Comparison of ENCODE assay signal across 10 cellular contexts in genomic region chr6:52993461-52993860, GRCh38. TPM values are rescaled to one million over a fixed set of nuclear protein-coding genes. Genes with fewer than 3 reads are reported as not detected.
DNase-seq lines count a peak whose midpoint lies in the region; ATAC-seq, FAIRE-seq and TF ChIP-seq lines count a peak whose summit lies in the region.
"Had no signal": no experiment of that assay in that cellular context is flagged by ENCODE, and none has a peak within 500 bp of the region (broad histone marks: within the 10 kb centered on the region; RNA-seq: fewer than 3 reads in every experiment).

No MANE protein-coding gene starts in this region.

- no peaks in the 10 kb centered on the region for H3K9me3 Mint-ChIP-seq in T-helper 1 cell treated with Interleukin-12 subunit alpha and Interleukin-12 subunit beta and Interleukin-4 antibody, amounts not matched to agents 30 μg/mL and 1 μg/mL, for 36 hours
- H3K9me3 Mint-ChIP-seq: activated naive CD8-positive, alpha-beta T cell treated with anti-CD3 and anti-CD28 coated beads, Interleukin-2, amount 10 ng/mL, durations not matched to agents 7 days and 5 days had no signal

- H3K4me1 Mint-ChIP-seq in T-helper 1 cell treated with Interleukin-12 subunit alpha and Interleukin-12 subunit beta and Interleukin-4 antibody, amounts not matched to agents 30 μg/mL and 1 μg/mL, for 36 hours (ENCODE audit: low read depth): peaks cover 34% of the 10 kb centered on the region

- peak overlapping the region; percentile 60 for H3K4me3 Mint-ChIP-seq in T-helper 1 cell treated with Interleukin-12 subunit alpha and Interleukin-12 subunit beta and Interleukin-4 antibody, amounts not matched to agents 30 μg/mL and 1 μg/mL, for 36 hours
- H3K4me3 Mint-ChIP-seq: activated naive CD8-positive, alpha-beta T cell treated with anti-CD3 and anti-CD28 coated beads, Interleukin-2, amount 10 ng/mL, durations not matched to agents 7 days and 5 days had no signal

- peak overlapping the region in 1 of 2 donors; percentile 98 for H3K27ac ChIP-seq in kidney (ENCODE audit: low read depth in 2 of 2, low read length in 2 of 2)
- peak overlapping the region; percentile 94 for H3K27ac ChIP-seq in stomach smooth muscle (ENCODE audit: low read length)
- H3K27ac ChIP-seq: C4-2B had no signal

- H3K27me3 ChIP-seq in stomach smooth muscle (ENCODE audit: control insufficient read depth in 1 of 2, insufficient read depth in 2 of 2, low read length in 2 of 2) (no peaks in the 10 kb centered on the region), H7 (ENCODE audit: control insufficient read depth, insufficient read depth, low read length) (no peaks in the 10 kb centered on the region)

- ATAC-seq in HG03439 (IDR thresholded peaks at IDR 0.05; ENCODE audit: unreplicated experiment) (no peak), HG02870 (IDR thresholded peaks at IDR 0.05; ENCODE audit: unreplicated experiment) (no peak)

- H3K9ac ChIP-seq in kidney (ENCODE audit: low read length in 2 of 2): peak overlapping the region; percentile 32 to 97
- H3K9ac ChIP-seq in stomach smooth muscle (ENCODE audit: low read length in 2 of 2): peak overlapping the region; percentile 86 to 94

- DNase-seq in T-helper 1 cell: no peak
- DNase-seq in astrocyte of the cerebellum (ENCODE audit: low read depth): no peak
- DNase-seq in kidney: no peak
- no peak for DNase-seq in H7
- DNase-seq: activated naive CD8-positive, alpha-beta T cell treated with anti-CD3 and anti-CD28 coated beads, Interleukin-2, amount 10 ng/mL, durations not matched to agents 7 days and 5 days had no signal

- intact Hi-C loops in kidney (cut with DNase I): no loop called here

- H3K9me3 ChIP-seq in kidney (ENCODE audit: control insufficient read depth in 1 of 2, low read length in 2 of 2): no peaks in the 10 kb centered on the region
- no peaks in the 10 kb centered on the region for H3K9me3 ChIP-seq in stomach smooth muscle (ENCODE audit: control insufficient read depth in 2 of 2, low read length in 2 of 2)

- H3K27me3 Mint-ChIP-seq in T-helper 1 cell treated with Interleukin-12 subunit alpha and Interleukin-12 subunit beta and Interleukin-4 antibody, amounts not matched to agents 30 μg/mL and 1 μg/mL, for 36 hours (ENCODE audit: low read depth): peaks cover 8% of the 10 kb centered on the region

- peaks cover 15% of the 10 kb centered on the region for H3K36me3 Mint-ChIP-seq in T-helper 1 cell treated with Interleukin-12 subunit alpha and Interleukin-12 subunit beta and Interleukin-4 antibody, amounts not matched to agents 30 μg/mL and 1 μg/mL, for 36 hours (ENCODE audit: low read depth)

- peaks cover 0 to 3% of the 10 kb centered on the region in 2 donors for H3K4me1 ChIP-seq in kidney (ENCODE audit: control insufficient read depth in 1 of 2, insufficient read depth in 1 of 2, low read depth in 1 of 2, low read length in 2 of 2)
- peaks cover 5% of the 10 kb centered on the region for H3K4me1 ChIP-seq in stomach smooth muscle (ENCODE audit: control insufficient read depth, insufficient read depth, low read length)

- peaks cover 0 to 2% of the 10 kb centered on the region in 2 donors for H3K36me3 ChIP-seq in kidney (ENCODE audit: control insufficient read depth in 1 of 2, insufficient read depth in 2 of 2, low read length in 2 of 2)
- peaks cover 6 to 10% of the 10 kb centered on the region in 2 donors for H3K36me3 ChIP-seq in stomach smooth muscle (ENCODE audit: control insufficient read depth in 2 of 2, insufficient read depth in 2 of 2, low read length in 2 of 2)
- H3K36me3 ChIP-seq in H7 (replicated peaks; ENCODE audit: control insufficient read depth, insufficient read depth, low read length): no peaks in the 10 kb centered on the region

- FAIRE-seq in kidney (lab: Jason Lieb, UNC): no peak

- H3K4me3 ChIP-seq in astrocyte of the cerebellum (ENCODE audit: low read depth, low read length) (peak overlapping the region; percentile 70), kidney (ENCODE audit: low read length in 2 of 2) (peak overlapping the region; percentile 43 to 92), stomach smooth muscle (ENCODE audit: low read length in 2 of 2) (peak overlapping the region; percentile 92 to 95), H7 (ENCODE audit: insufficient read depth, low read depth, low read length) (no peak overlapping the region)

- in situ Hi-C loops in astrocyte of the cerebellum (cut with HindIII; ENCODE audit: low sequenced_read_pairs): no loop called here

- TF ChIP-seq CTCF in astrocyte of the cerebellum (IDR thresholded peaks at IDR 0.05; ENCODE audit: low read depth, low read length, missing control alignments) (no peak), kidney (IDR thresholded peaks at IDR 0.05; ENCODE audit: borderline replicate concordance, extremely low read depth, insufficient read depth) (no peak)

- H3K27ac Mint-ChIP-seq in T-helper 1 cell treated with Interleukin-12 subunit alpha and Interleukin-12 subunit beta and Interleukin-4 antibody, amounts not matched to agents 30 μg/mL and 1 μg/mL, for 36 hours: peak overlapping the region; percentile 11
- H3K27ac Mint-ChIP-seq: activated naive CD8-positive, alpha-beta T cell treated with anti-CD3 and anti-CD28 coated beads, Interleukin-2, amount 10 ng/mL, durations not matched to agents 7 days and 5 days had no signal

RNA-seq across cellular contexts. Expression of gene GSTA4, which starts 1.6 kb away (rescaled TPM):
- 17.4 TPM for total RNA-seq in kidney
- polyA plus RNA-seq in kidney (ENCODE audit: insufficient read depth, low read depth, low replicate concordance): 47.4 TPM
- total RNA-seq in H7 (2014; rRNA removed; shearing (Covaris generic)): 25.1 and 35.6 TPM in 2 replicates
